Comparison of ENCODE assay signal across 23 cellular contexts in the genomic region with DNA sequence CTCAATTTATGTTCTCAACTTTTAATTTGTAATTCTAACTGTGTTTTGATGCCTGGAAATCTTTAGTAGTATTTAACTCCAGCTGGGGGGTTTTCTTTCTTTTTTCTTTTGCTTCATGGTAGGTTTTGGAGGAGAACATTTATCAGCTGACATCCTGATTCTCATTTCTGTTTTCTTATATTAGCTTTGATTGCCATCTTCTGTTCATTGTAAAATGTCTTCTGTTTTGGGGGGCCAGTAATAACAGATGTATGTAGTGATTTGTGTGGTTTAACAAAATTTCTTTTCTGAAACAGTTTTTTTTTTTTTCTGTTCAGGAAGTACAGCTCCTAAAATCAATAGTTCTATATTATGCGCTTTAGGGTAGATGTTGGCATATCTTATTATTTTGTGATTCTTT.
DNase-seq lines count a peak whose midpoint lies in the region; ATAC-seq and TF ChIP-seq lines count a peak whose summit lies in the region.
"Had no signal": no experiment of that assay in that cellular context is flagged by ENCODE, and none has a peak within 500 bp of the region (broad histone marks: within the 10 kb centered on the region; RNA-seq: fewer than 3 reads in every experiment).

No MANE protein-coding gene starts in this region.

- H3K4me1 ChIP-seq in SJSA1 (replicated peaks), result peaks cover 20% of the 10 kb centered on the region
- H3K4me1 ChIP-seq in gastrocnemius medialis, result no peaks in the 10 kb centered on the region
- H3K4me1 ChIP-seq: heart right ventricle, left lung, prostate gland had no signal

- in situ Hi-C loops in gastrocnemius medialis (cut with MboI; ENCODE audit: low sequenced_read_pairs in 4 of 4), result no loop called here

- ATAC-seq in HG03565 (IDR thresholded peaks at IDR 0.05; ENCODE audit: unreplicated experiment) (no peak), gastrocnemius medialis (no peak)
- ATAC-seq: activated naive CD4-positive, alpha-beta T cell treated with anti-CD3 and anti-CD28 coated beads, Interleukin-2, amount 50 U/mL, for 72 hours; heart right ventricle; left lung; stimulated activated naive B cell treated with anti-CD40 and anti-IgM and Interleukin-4, amounts not matched to agents 10 μg/mL and 1 μg/mL and 100 μg/mL, for 72 hours had no signal

- DNase-seq in SJSA1 (ENCODE audit: low read depth in 1 of 2, low spot score in 2 of 2), result no peak
- DNase-seq in chondrocyte (ENCODE audit: low spot score), result no peak
- DNase-seq in mesothelial cell of epicardium (ENCODE audit: low spot score in 2 of 2, unreplicated experiment in 2 of 2), result no peak
- peak; percentile 57 for DNase-seq in superior temporal gyrus (ENCODE audit: extremely low spot score)
- DNase-seq in DMS 273 (lab: John Stamatoyannopoulos, UW; ENCODE audit: unreplicated experiment), result no peak
- no peak for DNase-seq in gastrocnemius medialis
- DNase-seq: activated CD4-positive, alpha-beta T cell treated with anti-CD3 and anti-CD28 coated beads for 1 hour; DMS79; heart right ventricle; Kasumi-1; left lung; NCI-H1092 treated with DMSO at 0.1 percent for 48 hours; NCI-H2029; NCI-H2227 treated with DMSO at 0.1 percent for 48 hours; NCI-H774; nephron progenitor cell; Right ventricle myocardium superior; stimulated activated naive B cell treated with anti-CD40 and anti-IgM and Interleukin-4, amounts not matched to agents 10 μg/mL and 1 μg/mL and 100 μg/mL, for 72 hours had no signal

- H3K27me3 Mint-ChIP-seq in chondrocyte (ENCODE audit: low read depth) (no peaks in the 10 kb centered on the region), mesothelial cell of epicardium (ENCODE audit: low read depth) (no peaks in the 10 kb centered on the region)
- H3K27me3 Mint-ChIP-seq: stimulated activated naive B cell treated with anti-CD40 and anti-IgM and Interleukin-4, amounts not matched to agents 10 μg/mL and 1 μg/mL and 100 μg/mL, for 72 hours had no signal

- TF ChIP-seq CTCF in chondrocyte (IDR thresholded peaks at IDR 0.05) (peak; percentile 56), mesothelial cell of epicardium (IDR thresholded peaks at IDR 0.05; ENCODE audit: unreplicated experiment) (no peak), gastrocnemius medialis (IDR thresholded peaks at IDR 0.05 in 4 of 5, conservative IDR thresholded peaks at IDR 0.05 in 1 of 5) (no peak)

- no peaks in the 10 kb centered on the region for H3K27me3 ChIP-seq in SJSA1 (replicated peaks)
- no peaks in the 10 kb centered on the region for H3K27me3 ChIP-seq in gastrocnemius medialis
- H3K27me3 ChIP-seq: heart right ventricle, left lung had no signal

- no peaks in the 10 kb centered on the region for H3K36me3 ChIP-seq in SJSA1
- no peaks in the 10 kb centered on the region for H3K36me3 ChIP-seq in gastrocnemius medialis
- H3K36me3 ChIP-seq: heart right ventricle, left lung, prostate gland had no signal

- H3K27ac Mint-ChIP-seq in chondrocyte (ENCODE audit: unreplicated experiment), result peak overlapping the region; percentile 83
- H3K27ac Mint-ChIP-seq in mesothelial cell of epicardium, result peak overlapping the region; percentile 22
- H3K27ac Mint-ChIP-seq: activated naive CD4-positive, alpha-beta T cell treated with anti-CD3 and anti-CD28 coated beads, Interleukin-2, amount 50 U/mL, for 72 hours; nephron progenitor cell; stimulated activated naive B cell treated with anti-CD40 and anti-IgM and Interleukin-4, amounts not matched to agents 10 μg/mL and 1 μg/mL and 100 μg/mL, for 72 hours had no signal

- H3K27ac ChIP-seq in SJSA1 (peak overlapping the region; percentile 81), gastrocnemius medialis (no peak overlapping the region)
- H3K27ac ChIP-seq: coronary artery, heart right ventricle, left lung, prostate gland, skin epidermis had no signal

- H3K4me1 Mint-ChIP-seq in chondrocyte (ENCODE audit: low read depth), result peaks cover 55% of the 10 kb centered on the region
- peaks cover 15% of the 10 kb centered on the region for H3K4me1 Mint-ChIP-seq in mesothelial cell of epicardium
- H3K4me1 Mint-ChIP-seq: nephron progenitor cell; stimulated activated naive B cell treated with anti-CD40 and anti-IgM and Interleukin-4, amounts not matched to agents 10 μg/mL and 1 μg/mL and 100 μg/mL, for 72 hours had no signal

- no peak for TF ChIP-seq POLR2A in gastrocnemius medialis (IDR thresholded peaks at IDR 0.05)

- H3K4me3 ChIP-seq in SJSA1 (no peak overlapping the region), gastrocnemius medialis (no peak overlapping the region)
- H3K4me3 ChIP-seq: coronary artery, heart right ventricle, left lung, prostate gland, skin epidermis had no signal

- no peaks in the 10 kb centered on the region for H3K9me3 ChIP-seq in SJSA1 (replicated peaks)
- no peaks in the 10 kb centered on the region for H3K9me3 ChIP-seq in gastrocnemius medialis
- H3K9me3 ChIP-seq: heart right ventricle, left lung, prostate gland had no signal

- H3K36me3 Mint-ChIP-seq in chondrocyte (ENCODE audit: low read depth), result no peaks in the 10 kb centered on the region
- H3K36me3 Mint-ChIP-seq in mesothelial cell of epicardium, result no peaks in the 10 kb centered on the region
- H3K36me3 Mint-ChIP-seq: activated naive CD4-positive, alpha-beta T cell treated with anti-CD3 and anti-CD28 coated beads, Interleukin-2, amount 50 U/mL, for 72 hours; stimulated activated naive B cell treated with anti-CD40 and anti-IgM and Interleukin-4, amounts not matched to agents 10 μg/mL and 1 μg/mL and 100 μg/mL, for 72 hours had no signal

- H3K9me3 Mint-ChIP-seq in chondrocyte (ENCODE audit: low read depth), result no peaks in the 10 kb centered on the region
- no peaks in the 10 kb centered on the region for H3K9me3 Mint-ChIP-seq in mesothelial cell of epicardium
- H3K9me3 Mint-ChIP-seq: activated naive CD4-positive, alpha-beta T cell treated with anti-CD3 and anti-CD28 coated beads, Interleukin-2, amount 50 U/mL, for 72 hours; nephron progenitor cell had no signal

- intact Hi-C loops in gastrocnemius medialis (cut with DNase I; ENCODE audit: low total_unique reads), result no loop called here

- H3K4me3 Mint-ChIP-seq in chondrocyte (ENCODE audit: unreplicated experiment) (no peak overlapping the region), mesothelial cell of epicardium (no peak overlapping the region)
- H3K4me3 Mint-ChIP-seq: nephron progenitor cell; stimulated activated naive B cell treated with anti-CD40 and anti-IgM and Interleukin-4, amounts not matched to agents 10 μg/mL and 1 μg/mL and 100 μg/mL, for 72 hours had no signal
